8 cellular contexts compared by ENCODE assay signal in the genomic region with DNA sequence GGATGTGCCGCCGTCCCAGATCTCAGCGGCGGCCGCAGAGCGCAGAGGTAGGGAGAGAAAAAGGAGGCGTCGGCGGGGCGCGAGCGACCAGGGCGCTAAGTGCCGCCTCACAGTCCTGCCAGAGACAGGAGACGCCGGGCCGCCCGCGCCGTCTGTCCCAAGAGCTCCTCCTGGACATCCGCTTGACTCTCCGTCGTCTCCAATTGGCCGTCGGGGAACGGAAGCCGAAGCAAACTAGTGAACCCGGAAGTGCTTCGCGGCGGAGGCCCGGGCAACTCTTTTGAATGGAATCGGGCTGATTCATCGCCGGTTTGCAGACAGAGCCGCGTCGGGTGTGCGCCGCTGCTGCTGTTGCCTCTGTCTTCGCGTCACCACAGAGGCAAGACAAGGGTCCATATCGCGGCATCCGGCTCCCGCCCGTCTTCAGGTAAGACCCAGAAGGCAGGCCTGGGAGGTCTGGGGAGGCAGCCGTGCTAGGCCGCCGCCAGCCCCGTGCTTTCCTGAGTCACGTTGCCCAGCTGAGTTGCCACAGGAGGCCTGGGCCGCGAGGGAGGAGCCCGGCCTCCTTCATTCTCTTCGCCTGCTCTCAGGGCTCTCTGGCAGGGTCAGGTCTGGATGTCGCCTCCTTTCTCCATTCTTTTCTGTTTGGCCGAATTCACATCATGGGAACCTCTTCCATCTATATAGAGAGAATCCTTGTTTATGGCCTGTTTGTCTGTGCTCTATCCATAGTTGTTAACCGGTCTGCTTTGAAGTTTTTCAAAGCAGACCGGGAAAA. TPM values are rescaled to one million over a fixed set of nuclear protein-coding genes. Genes with fewer than 3 reads are reported as not detected.
DNase-seq lines count a peak whose midpoint lies in the region; ATAC-seq, FAIRE-seq and TF ChIP-seq lines count a peak whose summit lies in the region.

PSMD14 (plus strand) TSS at position 248 of the 778 bp plus-strand sequence. CDS start 10,401 bp downstream, outside the sequence.

- intact Hi-C loops in T-helper 1 cell treated with Interleukin-12 subunit alpha and Interleukin-12 subunit beta and Interleukin-4 antibody, amounts not matched to agents 30 ng/mL and 1 ng/mL, for 36 hours (cut with micrococcal nuclease), result loop anchor here (1.0 to 10.0 kb wide), 16 partner anchors 35 to 1596 kb away; partner anchors contain the start of genes GCA, IFIH1, LY75 and MARCHF7
- intact Hi-C loops in left cardiac atrium (cut with DNase I), result no loop called here

- no peaks in the 10 kb centered on the region for H3K27me3 Mint-ChIP-seq in progenitor cell of endocrine pancreas

- no peak for TF ChIP-seq CTCF in progenitor cell of endocrine pancreas (IDR thresholded peaks at IDR 0.05; ENCODE audit: unreplicated experiment)

- TF ChIP-seq POLR2A in GM12892 (IDR thresholded peaks at IDR 0.05; ENCODE audit: low read depth, low read length), result peak; percentile 93

- FAIRE-seq in GM12892 (lab: Jason Lieb, UNC), result peak; percentile 93

- peak; percentile 98 for ATAC-seq in HG02852 (IDR thresholded peaks at IDR 0.05; ENCODE audit: unreplicated experiment)
- peak; percentile 99 for ATAC-seq in left cardiac atrium

- peaks cover 2% of the 10 kb centered on the region for H3K9me3 Mint-ChIP-seq in progenitor cell of endocrine pancreas (ENCODE audit: low read depth)

- peak within 1 kb of the TSS; percentile 99 for H3K27ac Mint-ChIP-seq in progenitor cell of endocrine pancreas

- peak within 1 kb of the TSS; percentile 96 for H3K4me3 Mint-ChIP-seq in progenitor cell of endocrine pancreas (ENCODE audit: low read depth)

- DNase-seq in GM12892 (ENCODE audit: insufficient read length) (peak; percentile 60), NCI-H146 (lab: John Stamatoyannopoulos, UW) (peak; percentile 92), amniotic epithelial cell (ENCODE audit: low read depth) (peak; percentile 94), left cardiac atrium (peak; percentile 96), progenitor cell of endocrine pancreas (ENCODE audit: low spot score, unreplicated experiment) (peak; percentile 74), ureter (ENCODE audit: low spot score) (peak; percentile 93)

- peaks cover 6% of the 10 kb centered on the region for H3K36me3 Mint-ChIP-seq in progenitor cell of endocrine pancreas (ENCODE audit: insufficient read depth)

- H3K4me1 Mint-ChIP-seq in progenitor cell of endocrine pancreas (ENCODE audit: low read depth), result peaks cover 11% of the 10 kb centered on the region

RNA-seq across cellular contexts. Expression of gene PSMD14, which starts in this region (rescaled TPM):
- polyA plus RNA-seq in GM12892 (2012; ENCODE audit: missing spikeins), result 86.4 TPM
- total RNA-seq in T-helper 1 cell treated with Interleukin-12 subunit alpha and Interleukin-12 subunit beta and Interleukin-4 antibody, amounts not matched to agents 30 ng/mL and 1 ng/mL, for 36 hours, result 79.6 and 80.7 TPM in 2 replicates
- total RNA-seq in left cardiac atrium (10 to 100 TPM; 35.0 to 46.1 TPM), progenitor cell of endocrine pancreas (55.2 and 58.2 TPM in 2 replicates), ureter (43.3 TPM)

Comparison
In these comparisons a context has a peak if more than half of its experiments do, and no peak if none do; other contexts are left out.
1. Peak in every context shown above with its lines: DNase-seq and ATAC-seq.